Comparison of ENCODE assay signal across 8 cellular contexts in the genomic region with DNA sequence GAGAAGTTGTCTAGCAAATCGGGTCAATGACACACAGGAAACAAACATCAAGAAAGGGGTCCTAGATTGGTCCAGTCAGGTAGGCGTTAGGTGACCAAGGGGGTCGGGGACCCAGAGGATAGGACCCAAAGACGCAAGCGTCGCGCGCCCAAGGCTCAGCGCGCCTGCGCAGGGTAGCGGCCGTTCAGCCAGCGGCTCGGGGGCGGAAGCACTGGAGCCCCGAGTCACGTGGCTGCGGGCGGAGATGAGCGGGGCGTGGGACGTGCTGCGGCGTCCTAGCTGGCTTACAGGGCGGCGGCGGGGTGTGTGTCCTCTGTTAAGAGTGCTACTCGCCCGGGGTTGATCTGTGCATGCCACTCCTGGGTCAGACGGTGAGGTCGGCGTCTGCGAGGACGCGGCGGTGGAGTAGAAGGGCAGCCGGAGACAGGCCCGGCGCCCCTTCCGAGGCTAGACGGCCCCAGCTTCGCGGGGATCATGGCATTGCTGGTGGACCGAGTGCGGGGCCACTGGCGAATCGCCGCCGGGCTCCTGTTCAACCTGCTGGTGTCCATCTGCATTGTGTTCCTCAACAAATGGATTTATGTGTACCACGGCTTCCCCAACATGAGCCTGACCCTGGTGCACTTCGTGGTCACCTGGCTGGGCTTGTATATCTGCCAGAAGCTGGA. TPM values are rescaled to one million over a fixed set of nuclear protein-coding genes. Genes with fewer than 3 reads are reported as not detected.
DNase-seq lines count a peak whose midpoint lies in the region; ATAC-seq, FAIRE-seq and TF ChIP-seq lines count a peak whose summit lies in the region.

A gene (plus strand): TSS at position 273 of the 668 bp plus-strand sequence. CDS start 202 bp downstream, at position 475.

- H2AFZ ChIP-seq in ACC112 (ENCODE audit: low read length, unreplicated experiment) (peak within 1 kb of the TSS; percentile 90), mammary epithelial cell (ENCODE audit: low read depth, low read length) (peak within 1 kb of the TSS; percentile 94)

- peaks cover 10% of the 10 kb centered on the region for H3K4me1 ChIP-seq in ACC112 (ENCODE audit: control insufficient read depth, insufficient read depth, low read length, unreplicated experiment)
- peaks cover 14% of the 10 kb centered on the region for H3K4me1 ChIP-seq in mammary epithelial cell (ENCODE audit: insufficient read depth, low read length)
- peaks cover 0 to 2% of the 10 kb centered on the region in 2 donors for H3K4me1 ChIP-seq in small intestine (ENCODE audit: control insufficient read depth in 2 of 2, insufficient read depth in 1 of 2, low read depth in 1 of 2, low read length in 1 of 2)

- H3K9me3 ChIP-seq in mammary epithelial cell (replicated peaks; ENCODE audit: insufficient read depth, low read length) (no peaks in the 10 kb centered on the region), small intestine (ENCODE audit: control insufficient read depth, low read depth) (no peaks in the 10 kb centered on the region)

- in situ Hi-C loops in mammary epithelial cell (cut with MboI; ENCODE audit: low sequenced_read_pairs in 2 of 2), result loop anchor here in 1 of 2 donors (10.0 kb wide), 1 partner anchor 89 kb away; no protein-coding TSS in a partner anchor

- peaks cover 28% of the 10 kb centered on the region for H3K79me2 ChIP-seq in ACC112 (ENCODE audit: control insufficient read depth, insufficient read depth, low read length, unreplicated experiment)
- H3K79me2 ChIP-seq in mammary epithelial cell (ENCODE audit: insufficient read depth, low read length), result peaks cover 44% of the 10 kb centered on the region

- H3K4me3 ChIP-seq in ACC112 (ENCODE audit: low read depth, low read length), result peak within 1 kb of the TSS; percentile 86
- H3K4me3 ChIP-seq in mammary epithelial cell (replicated peaks in 1 of 3; ENCODE audit: insufficient read depth in 1 of 3, low read depth in 2 of 3, low read length in 3 of 3), result peak within 1 kb of the TSS; percentile 63 to 90 (median 85)
- H3K4me3 ChIP-seq in small intestine (ENCODE audit: low read depth in 1 of 2, low read length in 2 of 2), result peak within 1 kb of the TSS; percentile 67 to 86

- BruUV-seq in mammary epithelial cell (replicated peaks; lab: Mats Ljungman, UMichigan), result TSS peak; percentile 67

- H3K27me3 ChIP-seq in ACC112 (ENCODE audit: insufficient read depth, low read length), result no peaks in the 10 kb centered on the region
- H3K27me3 ChIP-seq in mammary epithelial cell (ENCODE audit: insufficient read depth, low read length), result no peaks in the 10 kb centered on the region
- no peaks in the 10 kb centered on the region for H3K27me3 ChIP-seq in small intestine (ENCODE audit: control insufficient read depth in 2 of 2, insufficient read depth in 2 of 2, low read length in 2 of 2)

- peak within 1 kb of the TSS; percentile 50; the same call in 1 of the 2 replicates for H3K27ac ChIP-seq in ACC112 (ENCODE audit: low read depth, low read length)
- peak within 1 kb of the TSS; percentile 78 for H3K27ac ChIP-seq in VCaP
- peak within 1 kb of the TSS; percentile 62 for H3K27ac ChIP-seq in mammary epithelial cell (ENCODE audit: insufficient read depth, low read depth, low read length)
- H3K27ac ChIP-seq in small intestine (ENCODE audit: low read depth in 1 of 2, low read length in 1 of 2), result peak within 1 kb of the TSS; percentile 35 to 81

- TF ChIP-seq CTCF in VCaP (conservative IDR thresholded peaks at IDR 0.05) (no peak), mammary epithelial cell (conservative IDR thresholded peaks at IDR 0.05 in 1 of 2, IDR thresholded peaks at IDR 0.05 in 1 of 2; ENCODE audit: extremely low read depth in 1 of 2, insufficient read depth in 1 of 2, low read depth in 1 of 2, low read length in 2 of 2) (no peak)

- DNase-seq in NCI-H2171 treated with DMSO at 0.1 percent for 48 hours (lab: John Stamatoyannopoulos, UW) (peak; percentile 92), mammary epithelial cell (peak; percentile 89), iPS-NIHi7 (ENCODE audit: extremely low spot score) (peak; percentile 99), small intestine (peak; percentile 95)

- CTCF ChIA-PET in mammary epithelial cell (lab: Charles Lee; ENCODE audit: low non-redundant PET), result no interaction called here

- intact Hi-C loops in mammary epithelial cell (cut with micrococcal nuclease), result loop anchor here (1.0 to 2.0 kb wide), 3 partner anchors 39 to 387 kb away; a partner anchor contains a TSS

- H3K4me2 ChIP-seq in mammary epithelial cell (ENCODE audit: insufficient read depth, low read depth, low read length), result peak within 1 kb of the TSS; percentile 91

- H3K36me3 ChIP-seq in ACC112 (ENCODE audit: insufficient read depth, low read length), result peaks cover 8% of the 10 kb centered on the region; the same call in 1 of the 2 replicates
- peaks cover 9% of the 10 kb centered on the region for H3K36me3 ChIP-seq in mammary epithelial cell (ENCODE audit: insufficient read depth, low read length)
- H3K36me3 ChIP-seq in small intestine (ENCODE audit: control insufficient read depth in 2 of 2, insufficient read depth in 2 of 2, low read length in 2 of 2), result peaks cover 1 to 2% of the 10 kb centered on the region in 2 donors

- 20% methylated on average over 2 of the region's 52 CpGs for WGBS in mammary epithelial cell (ENCODE audit: low coverage, missing lambda C conversion rate)
- WGBS in small intestine, 3 donors, result 0% methylated on average over 46 to 52 of the region's 52 CpGs

- dilution Hi-C loops in mammary epithelial cell (cut with HindIII; ENCODE audit: low sequenced_read_pairs), result no loop called here

- ATAC-seq in GM18868 (IDR thresholded peaks at IDR 0.05; ENCODE audit: unreplicated experiment), result peak; percentile 98
- peak; percentile 98 for ATAC-seq in HG03103 (IDR thresholded peaks at IDR 0.05; ENCODE audit: low read depth, unreplicated experiment)

- H3K9ac ChIP-seq in mammary epithelial cell (ENCODE audit: insufficient read depth, low read length), result peak within 1 kb of the TSS; percentile 80

- H4K20me1 ChIP-seq in mammary epithelial cell (ENCODE audit: insufficient read depth, low read length), result no peaks in the 10 kb centered on the region

- no peak for FAIRE-seq in small intestine (lab: Jason Lieb, UNC)

RNA-seq across cellular contexts. Expression of the gene that starts here (rescaled TPM):
- 10 to 100 TPM in 1 of 2 donors, 1 to 10 TPM in 1; 5.5 to 12.4 TPM for total RNA-seq in mammary epithelial cell
- 7.8 TPM for polyA plus RNA-seq in mammary epithelial cell
- polyA minus RNA-seq in mammary epithelial cell, result 55.1 TPM
- 1 to 10 TPM in 1 of 3 donors, under 1 TPM in 2; 0.27 to 2.9 (median 0.45) TPM for polyA plus RNA-seq in small intestine

Comparison
In these comparisons a context has a peak if more than half of its experiments do, and no peak if none do; other contexts are left out.
1. Peak in every context shown above with its lines: DNase-seq, ATAC-seq, H3K4me3 ChIP-seq and H3K27ac ChIP-seq.